Comparison of ENCODE assay signal across 15 cellular contexts in genomic region chr7:139242741-139243281, GRCh38. TPM values are rescaled to one million over a fixed set of nuclear protein-coding genes. Genes with fewer than 3 reads are reported as not detected.
DNase-seq lines count a peak whose midpoint lies in the region; ATAC-seq, FAIRE-seq and TF ChIP-seq lines count a peak whose summit lies in the region.
"Had no signal": no experiment of that assay in that cellular context is flagged by ENCODE, and none has a peak within 500 bp of the region (broad histone marks: within the 10 kb centered on the region; RNA-seq: fewer than 3 reads in every experiment).

No MANE protein-coding gene starts in this region.

- DNase-seq in EH (ENCODE audit: low read depth) (peak; percentile 40), PC-3 (peak; percentile 80), epithelial cell of esophagus (ENCODE audit: low read depth) (peak; percentile 86), omental fat pad (ENCODE audit: low spot score) (no peak), middle frontal gyrus (ENCODE audit: extremely low spot score, low spot score) (no peak), GM12892 (ENCODE audit: insufficient read length) (no peak)
- DNase-seq in effector CD4-positive, alpha-beta T cell, result no peak
- DNase-seq: activated B cell treated with CpG ODN at 0.5 μM for 24 hours; activated effector memory CD4-positive, alpha-beta T cell treated with Interleukin-2 at 50 U/mL for 16 hours; Caco-2; NCI-H446 had no signal

- H3F3A ChIP-seq in PC-3 (ENCODE audit: low read length, unreplicated experiment), result no peaks in the 10 kb centered on the region

- BruUV-seq in PC-3 (replicated peaks; lab: Mats Ljungman, UMichigan), result no TSS peak

- H3K9me3 ChIP-seq in PC-3 (ENCODE audit: low read length), result no peaks in the 10 kb centered on the region
- H3K9me3 ChIP-seq: Caco-2, SJSA1 had no signal

- TF ChIP-seq POLR2A in GM12892 (IDR thresholded peaks at IDR 0.05; ENCODE audit: low read depth, low read length), result no peak

- H3K36me3 ChIP-seq in PC-3 (ENCODE audit: low read depth, low read length), result peaks cover 9% of the 10 kb centered on the region; the same call in 1 of the 2 replicates

- POLR2A ChIA-PET in PC-3 (lab: Charles Lee; ENCODE audit: unreplicated experiment), result no interaction called here

- intact Hi-C loops in PC-3 (cut with micrococcal nuclease), result no loop called here

- H3K4me3 ChIP-seq in PC-3 (ENCODE audit: low read length), result no peak overlapping the region
- no peak overlapping the region for H3K4me3 ChIP-seq in epithelial cell of esophagus (ENCODE audit: low read length)
- H3K4me3 ChIP-seq: SJSA1 had no signal

- 0 out of 2 replicates have a peak, but pooled peaks cover 3% of the 10 kb centered on the region for H4K20me1 ChIP-seq in PC-3 (ENCODE audit: low read length)

- no peaks in the 10 kb centered on the region for H3K79me2 ChIP-seq in PC-3 (ENCODE audit: low read length)

- peak overlapping the region; percentile 38 for H3K27ac ChIP-seq in PC-3 (ENCODE audit: low read length)
- H3K27ac ChIP-seq: SJSA1 had no signal

- no peak overlapping the region for H2AFZ ChIP-seq in PC-3 (ENCODE audit: low read length)

- ATAC-seq in PC-3, result peak; percentile 90
- peak; percentile 91 for ATAC-seq in omental fat pad (ENCODE audit: low FRiP score)
- ATAC-seq in GM18861 (IDR thresholded peaks at IDR 0.05; ENCODE audit: unreplicated experiment), result no peak

- no peak for FAIRE-seq in GM12892 (lab: Jason Lieb, UNC)
- FAIRE-seq: GM19239, urothelium cell line had no signal

- H3K4me2 ChIP-seq in PC-3 (ENCODE audit: low read length), result peak overlapping the region; percentile 40

- no peak overlapping the region for H3K9ac ChIP-seq in PC-3 (ENCODE audit: low read length)

- H3K27me3 ChIP-seq in PC-3 (ENCODE audit: low read length), result no peaks in the 10 kb centered on the region
- H3K27me3 ChIP-seq: SJSA1 had no signal

- H3K9me2 ChIP-seq in PC-3 (replicated peaks; ENCODE audit: low read length), result no peaks in the 10 kb centered on the region

- H3K4me1 ChIP-seq in PC-3 (ENCODE audit: insufficient read depth, low read length), result peaks cover 19% of the 10 kb centered on the region
- H3K4me1 ChIP-seq: Caco-2, SJSA1 had no signal

- no peak for TF ChIP-seq CTCF in PC-3 (conservative IDR thresholded peaks at IDR 0.05; ENCODE audit: low read depth, low read length)
- no peak for TF ChIP-seq CTCF in epithelial cell of esophagus (IDR thresholded peaks at IDR 0.05; ENCODE audit: insufficient read depth, low read depth, low read length, missing control alignments)
- no peak for TF ChIP-seq CTCF in omental fat pad (IDR thresholded peaks at IDR 0.05)

- CTCF ChIA-PET in PC-3 (lab: Charles Lee), result interaction anchor here (0.5 kb wide), 1 partner anchor 51 kb away, joined by 3 read pairs; no protein-coding TSS in a partner anchor

RNA-seq across cellular contexts. Expression of gene UBN2, which starts 11.8 kb away (rescaled TPM):
- total RNA-seq in PC-3 (2014; rRNA removed) (2.2 and 3.7 TPM in 2 replicates), omental fat pad (10 to 100 TPM in 2 of 4 donors, 1 to 10 TPM in 2; 7.8 to 18.0 (median 9.8) TPM)
- polyA plus RNA-seq in GM12892 (2012; ENCODE audit: missing spikeins), result 4.3 TPM

Comparison
In these comparisons a context has a peak if more than half of its experiments do, and no peak if none do; other contexts are left out.
1. DNase-seq: peak in EH (single experiment), PC-3 (single experiment) and epithelial cell of esophagus (single experiment); none in omental fat pad (single experiment), effector CD4-positive, alpha-beta T cell (single experiment), middle frontal gyrus (single experiment) and GM12892 (single experiment).